In the genomic region with DNA sequence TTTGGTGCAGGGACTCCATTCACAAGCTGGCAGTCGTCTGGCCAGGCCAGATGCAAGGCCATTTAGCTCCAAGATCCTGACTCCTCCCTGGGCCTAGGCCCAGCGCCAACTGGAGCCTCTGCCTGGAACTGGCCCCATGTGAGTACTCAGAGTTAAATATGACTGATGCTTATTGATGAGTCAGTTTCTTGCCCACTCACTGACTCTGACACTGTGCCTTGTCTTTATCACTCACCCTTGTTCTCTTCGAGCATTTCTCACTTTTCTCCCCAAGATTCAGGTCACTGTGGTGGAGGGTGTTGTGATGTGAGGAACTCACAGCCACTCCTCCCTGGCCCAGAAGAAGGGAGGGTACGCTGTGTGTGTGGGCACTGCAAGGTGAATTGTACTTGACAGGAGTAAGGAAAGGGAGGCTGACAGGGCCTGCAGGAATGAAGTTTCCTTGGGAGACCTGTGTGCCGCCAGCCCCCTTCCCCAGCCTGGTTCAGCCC, we compare ENCODE assay signal across 9 cellular contexts. TPM values are rescaled to one million over a fixed set of nuclear protein-coding genes. Genes with fewer than 3 reads are reported as not detected.
A peak's percentile ranks its signal among the peaks of the same experiment; 100 is the strongest.
DNase-seq lines count a peak whose midpoint lies in the region; ATAC-seq and TF ChIP-seq lines count a peak whose summit lies in the region.
"Had no signal": no experiment of that assay in that cellular context is flagged by ENCODE, and none has a peak within 500 bp of the region (broad histone marks: within the 10 kb centered on the region; RNA-seq: fewer than 3 reads in every experiment).

No MANE protein-coding gene starts in this region.

- no peak for TF ChIP-seq CTCF in suprapubic skin (IDR thresholded peaks at IDR 0.05)

- H3K36me3 ChIP-seq in suprapubic skin, result peaks cover 12% of the 10 kb centered on the region

- WGBS in suprapubic skin, result 55% methylated on average over 5 of the region's 5 CpGs

- TF ChIP-seq POLR2A in suprapubic skin (IDR thresholded peaks at IDR 0.05), result no peak

- peak; percentile 54 for ATAC-seq in activated CD8-positive, alpha-beta memory T cell treated with anti-CD3 and anti-CD28 coated beads, Interleukin-2, amount 10 ng/mL, durations not matched to agents 7 days and 5 days
- peak; percentile 88 to 90 for ATAC-seq in left cardiac atrium
- no peak for ATAC-seq in GM19463 (IDR thresholded peaks at IDR 0.05; ENCODE audit: unreplicated experiment)
- no peak for ATAC-seq in GM18502 (IDR thresholded peaks at IDR 0.05; ENCODE audit: poor library complexity, unreplicated experiment)

- peaks cover 40% of the 10 kb centered on the region for H3K4me1 Mint-ChIP-seq in activated CD8-positive, alpha-beta memory T cell treated with anti-CD3 and anti-CD28 coated beads, Interleukin-2, amount 10 ng/mL, durations not matched to agents 7 days and 5 days

- H3K27ac Mint-ChIP-seq in activated CD8-positive, alpha-beta memory T cell treated with anti-CD3 and anti-CD28 coated beads, Interleukin-2, amount 10 ng/mL, durations not matched to agents 7 days and 5 days, result no peak overlapping the region

- H3K27me3 Mint-ChIP-seq in activated CD8-positive, alpha-beta memory T cell treated with anti-CD3 and anti-CD28 coated beads, Interleukin-2, amount 10 ng/mL, durations not matched to agents 7 days and 5 days, result no peaks in the 10 kb centered on the region

- no peak overlapping the region for H3K4me3 Mint-ChIP-seq in activated CD8-positive, alpha-beta memory T cell treated with anti-CD3 and anti-CD28 coated beads, Interleukin-2, amount 10 ng/mL, durations not matched to agents 7 days and 5 days

- TF ChIP-seq EP300 in suprapubic skin (IDR thresholded peaks at IDR 0.05), result no peak

- intact Hi-C loops in left cardiac atrium (cut with DNase I), result no loop called here

- no peak for DNase-seq in activated CD8-positive, alpha-beta memory T cell treated with anti-CD3 and anti-CD28 coated beads, Interleukin-2, amount 10 ng/mL, durations not matched to agents 7 days and 5 days
- no peak for DNase-seq in activated CD8-positive, alpha-beta memory T cell treated with anti-CD3 and anti-CD28 coated beads, Interleukin-2, amount 50 U/mL, for 4 hours
- peak; percentile 24 for DNase-seq in activated gamma-delta T cell treated with anti-CD3 and anti-CD28 coated beads, Interleukin-2, amount 50 U/mL, for 16 hours (ENCODE audit: low read depth)
- DNase-seq in left cardiac atrium (peak; percentile 82), suprapubic skin (ENCODE audit: low spot score in 2 of 2) (peak; percentile 55 to 86)
- DNase-seq in stimulated activated CD4-positive, alpha-beta T cell treated with anti-CD3 and anti-CD28 coated beads, Interleukin-4, amount 100 ng/mL, for 4 hours, result no peak

- H3K27ac ChIP-seq in suprapubic skin, result no peak overlapping the region
- H3K27ac ChIP-seq: KMS-11 had no signal

- peaks cover 24% of the 10 kb centered on the region for H3K4me1 ChIP-seq in suprapubic skin

- peaks cover 14% of the 10 kb centered on the region for H3K36me3 Mint-ChIP-seq in activated CD8-positive, alpha-beta memory T cell treated with anti-CD3 and anti-CD28 coated beads, Interleukin-2, amount 10 ng/mL, durations not matched to agents 7 days and 5 days

- no peaks in the 10 kb centered on the region for H3K9me3 ChIP-seq in suprapubic skin

- H3K4me3 ChIP-seq in suprapubic skin, result no peak overlapping the region

- no peaks in the 10 kb centered on the region for H3K9me3 Mint-ChIP-seq in activated CD8-positive, alpha-beta memory T cell treated with anti-CD3 and anti-CD28 coated beads, Interleukin-2, amount 10 ng/mL, durations not matched to agents 7 days and 5 days (ENCODE audit: low read depth)

- CTCF ChIA-PET in activated CD8-positive, alpha-beta memory T cell treated with anti-CD3 and anti-CD28 coated beads, Interleukin-2, amount 10 ng/mL, durations not matched to agents 7 days and 5 days (lab: Charles Lee), result no interaction called here

- no peaks in the 10 kb centered on the region for H3K27me3 ChIP-seq in suprapubic skin

RNA-seq across cellular contexts. Expression of a gene that starts 23.2 kb away (rescaled TPM):
- 10 to 100 TPM in 1 of 2 experiments, 1 to 10 TPM in 1; 8.8 to 11.5 TPM for total RNA-seq in activated CD8-positive, alpha-beta memory T cell treated with anti-CD3 and anti-CD28 coated beads, Interleukin-2, amount 10 ng/mL, durations not matched to agents 7 days and 5 days
- total RNA-seq in left cardiac atrium (100 to 1,000 TPM in 1 of 2 donors, 10 to 100 TPM in 1; 57.1 to 109 TPM), suprapubic skin (10 to 100 TPM; 23.6 to 30.9 (median 26.9) TPM)

RNA-seq across cellular contexts. Expression of a gene that starts 28.4 kb away (rescaled TPM):
- 10 to 100 TPM; 40.6 to 41.9 TPM for total RNA-seq in activated CD8-positive, alpha-beta memory T cell treated with anti-CD3 and anti-CD28 coated beads, Interleukin-2, amount 10 ng/mL, durations not matched to agents 7 days and 5 days
- total RNA-seq in left cardiac atrium (10 to 100 TPM; 11.3 to 13.1 TPM), suprapubic skin (10 to 100 TPM; 15.4 to 19.1 (median 17.8) TPM)

RNA-seq across cellular contexts. Expression of a gene that starts 49.4 kb away (rescaled TPM):
- total RNA-seq in activated CD8-positive, alpha-beta memory T cell treated with anti-CD3 and anti-CD28 coated beads, Interleukin-2, amount 10 ng/mL, durations not matched to agents 7 days and 5 days, result 10 to 100 TPM; 14.3 to 14.8 TPM
- 1 to 10 TPM; 7.6 to 8.7 TPM for total RNA-seq in left cardiac atrium
- total RNA-seq in suprapubic skin, result 10 to 100 TPM in 3 of 4 donors, 1 to 10 TPM in 1; 8.6 to 15.2 (median 12.6) TPM

Comparison
In these comparisons a context has a peak if more than half of its experiments do, and no peak if none do; other contexts are left out.
1. ATAC-seq: peak in activated CD8-positive, alpha-beta memory T cell treated with anti-CD3 and anti-CD28 coated beads, Interleukin-2, amount 10 ng/mL, durations not matched to agents 7 days and 5 days (single experiment) and left cardiac atrium (2 of 2); none in GM19463 (single experiment) and GM18502 (single experiment).
2. DNase-seq: peak in activated gamma-delta T cell treated with anti-CD3 and anti-CD28 coated beads, Interleukin-2, amount 50 U/mL, for 16 hours (single experiment), left cardiac atrium (single experiment) and suprapubic skin (2 of 2); none in activated CD8-positive, alpha-beta memory T cell treated with anti-CD3 and anti-CD28 coated beads, Interleukin-2, amount 10 ng/mL, durations not matched to agents 7 days and 5 days (single experiment), activated CD8-positive, alpha-beta memory T cell treated with anti-CD3 and anti-CD28 coated beads, Interleukin-2, amount 50 U/mL, for 4 hours (single experiment) and stimulated activated CD4-positive, alpha-beta T cell treated with anti-CD3 and anti-CD28 coated beads, Interleukin-4, amount 100 ng/mL, for 4 hours (0 of 2).